ENCODE assay signal across 17 cellular contexts in genomic region chr11:57356179-57356757, GRCh38. TPM values are rescaled to one million over a fixed set of nuclear protein-coding genes. Genes with fewer than 3 reads are reported as not detected.
DNase-seq lines count a peak whose midpoint lies in the region; ATAC-seq and TF ChIP-seq lines count a peak whose summit lies in the region.
"Had no signal": no experiment of that assay in that cellular context is flagged by ENCODE, and none has a peak within 500 bp of the region (broad histone marks: within the 10 kb centered on the region; RNA-seq: fewer than 3 reads in every experiment).

No MANE protein-coding gene starts in this region.

- H3K9me3 ChIP-seq in suprapubic skin = no peaks in the 10 kb centered on the region

- H3K27me3 ChIP-seq in suprapubic skin = no peaks in the 10 kb centered on the region

- H3K27me3 Mint-ChIP-seq in natural killer cell treated with Interleukin-12 subunit alpha and Interleukin-12 subunit beta and Interleukin-15 and Interleukin-18, amount 100 ng/mL, for 72 hours = peaks cover 4 to 8% of the 10 kb centered on the region in 2 donors
- peaks cover 5 to 6% of the 10 kb centered on the region in 2 donors for H3K27me3 Mint-ChIP-seq in natural killer cell (ENCODE audit: low read depth in 2 of 2)
- H3K27me3 Mint-ChIP-seq in activated CD4-positive, alpha-beta memory T cell treated with anti-CD3 and anti-CD28 coated beads, Interleukin-2, amount 10 ng/mL, durations not matched to agents 7 days and 5 days = peaks cover 24% of the 10 kb centered on the region

- H3K4me1 Mint-ChIP-seq in natural killer cell treated with Interleukin-12 subunit alpha and Interleukin-12 subunit beta and Interleukin-15 and Interleukin-18, amount 100 ng/mL, for 72 hours (ENCODE audit: low read depth in 2 of 2) = peaks cover 6 to 8% of the 10 kb centered on the region in 2 donors
- H3K4me1 Mint-ChIP-seq in natural killer cell = peaks cover 0 to 7% of the 10 kb centered on the region in 2 donors
- no peaks in the 10 kb centered on the region for H3K4me1 Mint-ChIP-seq in activated CD4-positive, alpha-beta memory T cell treated with anti-CD3 and anti-CD28 coated beads, Interleukin-2, amount 10 ng/mL, durations not matched to agents 7 days and 5 days

- H3K36me3 ChIP-seq in suprapubic skin = no peaks in the 10 kb centered on the region

- TF ChIP-seq CTCF in natural killer cell (IDR thresholded peaks at IDR 0.05) = no peak
- no peak for TF ChIP-seq CTCF in suprapubic skin (IDR thresholded peaks at IDR 0.05)
- TF ChIP-seq CTCF in GM10266 (IDR thresholded peaks at IDR 0.05; ENCODE audit: control insufficient read depth, insufficient read depth, low read depth, missing control alignments) = no peak

- CTCF ChIA-PET in activated CD4-positive, alpha-beta memory T cell treated with anti-CD3 and anti-CD28 coated beads, Interleukin-2, amount 10 ng/mL, durations not matched to agents 7 days and 5 days (lab: Charles Lee) = interaction anchor here (1.5 to 2.1 kb wide), 2 partner anchors 10 to 137 kb away, joined by 6 to 8 read pairs; no protein-coding TSS in a partner anchor

- TF ChIP-seq EP300 in suprapubic skin (IDR thresholded peaks at IDR 0.05) = no peak

- peaks cover 3% of the 10 kb centered on the region for H3K36me3 Mint-ChIP-seq in natural killer cell treated with Interleukin-12 subunit alpha and Interleukin-12 subunit beta and Interleukin-15 and Interleukin-18, amount 100 ng/mL, for 72 hours
- no peaks in the 10 kb centered on the region for H3K36me3 Mint-ChIP-seq in natural killer cell
- no peaks in the 10 kb centered on the region for H3K36me3 Mint-ChIP-seq in activated CD4-positive, alpha-beta memory T cell treated with anti-CD3 and anti-CD28 coated beads, Interleukin-2, amount 10 ng/mL, durations not matched to agents 7 days and 5 days (ENCODE audit: low read depth)
- H3K36me3 Mint-ChIP-seq: CD8-positive, alpha-beta T cell had no signal

- POLR2A ChIA-PET in activated CD4-positive, alpha-beta memory T cell treated with anti-CD3 and anti-CD28 coated beads, Interleukin-2, amount 10 ng/mL, durations not matched to agents 7 days and 5 days (lab: Charles Lee) = no interaction called here

- peak; percentile 18 for DNase-seq in natural killer cell treated with Interleukin-12 subunit alpha and Interleukin-12 subunit beta and Interleukin-15 and Interleukin-18, amount 100 ng/mL, for 72 hours (ENCODE audit: low spot score)
- DNase-seq in natural killer cell = no peak
- peak; percentile 21 for DNase-seq in RPMI8226
- peak; percentile 59 for DNase-seq in left lobe of liver (ENCODE audit: low spot score)
- no peak for DNase-seq in suprapubic skin (ENCODE audit: low spot score in 2 of 2)
- DNase-seq in GM10266 (ENCODE audit: extremely low spot score) = no peak
- no peak for DNase-seq in activated CD4-positive, alpha-beta memory T cell treated with anti-CD3 and anti-CD28 coated beads, Interleukin-2, amount 10 ng/mL, durations not matched to agents 7 days and 5 days
- DNase-seq: CD8-positive, alpha-beta T cell; DMS79 treated with DMSO at 0.1 percent for 48 hours; GF-D8; HCEC 1CT; IMR-90; NCI-H1105; NCI-H1694 treated with DMSO at 0.1 percent for 48 hours; NCI-H446 had no signal

- no peak for ATAC-seq in natural killer cell treated with Interleukin-12 subunit alpha and Interleukin-12 subunit beta and Interleukin-15 and Interleukin-18, amount 100 ng/mL, for 72 hours
- ATAC-seq in natural killer cell (no peak), left lobe of liver (peak; percentile 93), GM19023 (IDR thresholded peaks at IDR 0.05; ENCODE audit: unreplicated experiment) (no peak)
- ATAC-seq: A549; CD8-positive, alpha-beta T cell had no signal

- peaks cover 27% of the 10 kb centered on the region for H3K4me1 ChIP-seq in suprapubic skin

- WGBS in suprapubic skin = 36% methylated on average over 12 of the region's 12 CpGs

- no peak overlapping the region for H3K27ac Mint-ChIP-seq in natural killer cell treated with Interleukin-12 subunit alpha and Interleukin-12 subunit beta and Interleukin-15 and Interleukin-18, amount 100 ng/mL, for 72 hours
- H3K27ac Mint-ChIP-seq in natural killer cell = no peak overlapping the region
- no peak overlapping the region for H3K27ac Mint-ChIP-seq in activated CD4-positive, alpha-beta memory T cell treated with anti-CD3 and anti-CD28 coated beads, Interleukin-2, amount 10 ng/mL, durations not matched to agents 7 days and 5 days
- H3K27ac Mint-ChIP-seq: CD8-positive, alpha-beta T cell had no signal

- H3K27ac ChIP-seq in suprapubic skin = peak overlapping the region; percentile 28

- TF ChIP-seq POLR2A in suprapubic skin (IDR thresholded peaks at IDR 0.05) = no peak

- intact Hi-C loops in natural killer cell (cut with micrococcal nuclease) = no loop called here

- no peak overlapping the region for H3K4me3 Mint-ChIP-seq in natural killer cell treated with Interleukin-12 subunit alpha and Interleukin-12 subunit beta and Interleukin-15 and Interleukin-18, amount 100 ng/mL, for 72 hours
- H3K4me3 Mint-ChIP-seq in natural killer cell = no peak overlapping the region
- no peak overlapping the region for H3K4me3 Mint-ChIP-seq in activated CD4-positive, alpha-beta memory T cell treated with anti-CD3 and anti-CD28 coated beads, Interleukin-2, amount 10 ng/mL, durations not matched to agents 7 days and 5 days
- H3K4me3 Mint-ChIP-seq: CD8-positive, alpha-beta T cell had no signal

- no peaks in the 10 kb centered on the region for H3K9me3 Mint-ChIP-seq in natural killer cell treated with Interleukin-12 subunit alpha and Interleukin-12 subunit beta and Interleukin-15 and Interleukin-18, amount 100 ng/mL, for 72 hours
- H3K9me3 Mint-ChIP-seq in natural killer cell = no peaks in the 10 kb centered on the region
- H3K9me3 Mint-ChIP-seq in activated CD4-positive, alpha-beta memory T cell treated with anti-CD3 and anti-CD28 coated beads, Interleukin-2, amount 10 ng/mL, durations not matched to agents 7 days and 5 days = peaks cover 4% of the 10 kb centered on the region
- H3K9me3 Mint-ChIP-seq: CD8-positive, alpha-beta T cell had no signal

- no peak overlapping the region for H3K4me3 ChIP-seq in suprapubic skin
- H3K4me3 ChIP-seq: A549 had no signal

RNA-seq across cellular contexts. Expression of gene P2RX3, which starts 18.1 kb away (rescaled TPM):
- total RNA-seq in natural killer cell treated with Interleukin-12 subunit alpha and Interleukin-12 subunit beta and Interleukin-15 and Interleukin-18, amount 100 ng/mL, for 72 hours = not detected
- total RNA-seq in natural killer cell (not detected), left lobe of liver (0.50 TPM), suprapubic skin (not detected)
- not detected for total RNA-seq in activated CD4-positive, alpha-beta memory T cell treated with anti-CD3 and anti-CD28 coated beads, Interleukin-2, amount 10 ng/mL, durations not matched to agents 7 days and 5 days
- total RNA-seq: CD8-positive, alpha-beta T cell; IMR-90 had no signal

RNA-seq across cellular contexts. Expression of gene SSRP1, which starts 20.6 kb away (rescaled TPM):
- total RNA-seq in natural killer cell treated with Interleukin-12 subunit alpha and Interleukin-12 subunit beta and Interleukin-15 and Interleukin-18, amount 100 ng/mL, for 72 hours = 100 to 1,000 TPM; 143 to 210 TPM
- total RNA-seq in natural killer cell (10 to 100 TPM; 45.5 to 50.0 (median 47.1) TPM), left lobe of liver (24.3 TPM), suprapubic skin (10 to 100 TPM; 59.9 to 96.5 (median 67.9) TPM)
- 100 to 1,000 TPM; 135 to 137 TPM for total RNA-seq in activated CD4-positive, alpha-beta memory T cell treated with anti-CD3 and anti-CD28 coated beads, Interleukin-2, amount 10 ng/mL, durations not matched to agents 7 days and 5 days

RNA-seq across cellular contexts. Expression of gene PRG3, which starts 24.7 kb away (rescaled TPM):
- total RNA-seq in natural killer cell treated with Interleukin-12 subunit alpha and Interleukin-12 subunit beta and Interleukin-15 and Interleukin-18, amount 100 ng/mL, for 72 hours = not detected
- total RNA-seq in natural killer cell (not detected), left lobe of liver (not detected), suprapubic skin (not detected)
- total RNA-seq in activated CD4-positive, alpha-beta memory T cell treated with anti-CD3 and anti-CD28 coated beads, Interleukin-2, amount 10 ng/mL, durations not matched to agents 7 days and 5 days = not detected
- total RNA-seq: CD8-positive, alpha-beta T cell; IMR-90 had no signal

RNA-seq across cellular contexts. Expression of gene TNKS1BP1, which starts 31.5 kb away (rescaled TPM):
- total RNA-seq in natural killer cell treated with Interleukin-12 subunit alpha and Interleukin-12 subunit beta and Interleukin-15 and Interleukin-18, amount 100 ng/mL, for 72 hours = 1 to 10 TPM; 3.0 to 3.2 TPM
- total RNA-seq in natural killer cell (1 to 10 TPM; 4.3 to 9.3 (median 7.5) TPM), left lobe of liver (102 TPM), suprapubic skin (100 to 1,000 TPM; 241 to 276 (median 272) TPM)
- 10 to 100 TPM in 1 of 2 experiments, 1 to 10 TPM in 1; 9.9 to 10.7 TPM for total RNA-seq in activated CD4-positive, alpha-beta memory T cell treated with anti-CD3 and anti-CD28 coated beads, Interleukin-2, amount 10 ng/mL, durations not matched to agents 7 days and 5 days

RNA-seq across cellular contexts. Expression of gene PRG2, which starts 34.2 kb away (rescaled TPM):
- 1 to 10 TPM; 1.4 to 2.3 TPM for total RNA-seq in natural killer cell treated with Interleukin-12 subunit alpha and Interleukin-12 subunit beta and Interleukin-15 and Interleukin-18, amount 100 ng/mL, for 72 hours
- 1 to 10 TPM in 2 of 3 donors, not detected in 1; 1.2 to 2.4 TPM for total RNA-seq in natural killer cell
- total RNA-seq in left lobe of liver = 1.6 TPM
- total RNA-seq in suprapubic skin = 1 to 10 TPM in 1 of 4 donors, under 1 TPM in 1, not detected in 2; 0.36 to 1.8 TPM
- total RNA-seq in activated CD4-positive, alpha-beta memory T cell treated with anti-CD3 and anti-CD28 coated beads, Interleukin-2, amount 10 ng/mL, durations not matched to agents 7 days and 5 days = under 1 TPM; 0.33 to 0.68 TPM
- total RNA-seq: IMR-90 had no signal

Comparison
In these comparisons a context has a peak if more than half of its experiments do, and no peak if none do; other contexts are left out.
1. DNase-seq: peak in natural killer cell treated with Interleukin-12 subunit alpha and Interleukin-12 subunit beta and Interleukin-15 and Interleukin-18, amount 100 ng/mL, for 72 hours (single experiment), RPMI8226 (single experiment) and left lobe of liver (single experiment); none in natural killer cell (single experiment), suprapubic skin (0 of 2), GM10266 (single experiment) and activated CD4-positive, alpha-beta memory T cell treated with anti-CD3 and anti-CD28 coated beads, Interleukin-2, amount 10 ng/mL, durations not matched to agents 7 days and 5 days (single experiment).